1 cellular context compared by ENCODE assay signal in the genomic region with DNA sequence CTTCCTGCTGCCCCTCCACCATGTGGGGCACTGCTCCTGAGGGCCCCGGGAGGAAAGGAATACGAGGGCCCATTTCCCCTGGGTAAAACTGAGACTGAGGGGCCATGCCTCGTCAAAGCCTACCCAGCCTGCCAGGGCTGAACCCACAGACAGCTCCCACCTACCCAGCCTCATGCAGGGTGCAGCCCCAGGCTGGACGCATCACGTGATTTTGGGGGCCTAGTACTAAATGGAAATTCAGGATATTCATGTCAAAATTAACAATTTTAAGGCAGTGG.
TF ChIP-seq lines count a peak whose summit lies in the region.

No MANE protein-coding gene starts in this region.

TF ChIP-seq in K562, 482 proteins besides CTCF, POLR2A, EP300 and RAD21:
- TF ChIP-seq L3MBTL2 (IDR thresholded peaks at IDR 0.05): no peak
- no peak for TF ChIP-seq GATA2 (CRISPR knock-in tag; IDR thresholded peaks at IDR 0.05)
- TF ChIP-seq, protein P1, sequence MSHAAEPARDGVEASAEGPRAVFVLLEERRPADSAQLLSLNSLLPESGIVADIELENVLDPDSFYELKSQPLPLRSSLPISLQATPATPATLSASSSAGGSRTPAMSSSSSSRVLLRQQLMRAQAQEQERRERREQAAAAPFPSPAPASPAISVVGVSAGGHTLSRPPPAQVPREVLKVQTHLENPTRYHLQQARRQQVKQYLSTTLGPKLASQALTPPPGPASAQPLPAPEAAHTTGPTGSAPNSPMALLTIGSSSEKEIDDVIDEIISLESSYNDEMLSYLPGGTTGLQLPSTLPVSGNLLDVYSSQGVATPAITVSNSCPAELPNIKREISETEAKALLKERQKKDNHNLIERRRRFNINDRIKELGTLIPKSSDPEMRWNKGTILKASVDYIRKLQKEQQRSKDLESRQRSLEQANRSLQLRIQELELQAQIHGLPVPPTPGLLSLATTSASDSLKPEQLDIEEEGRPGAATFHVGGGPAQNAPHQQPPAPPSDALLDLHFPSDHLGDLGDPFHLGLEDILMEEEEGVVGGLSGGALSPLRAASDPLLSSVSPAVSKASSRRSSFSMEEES (CRISPR knock-in tag; IDR thresholded peaks at IDR 0.05): peak; percentile 83
- peak; percentile 30; the same call in 1 of the 2 replicates for TF ChIP-seq RAD51 (IDR thresholded peaks at IDR 0.05; ENCODE audit: borderline replicate concordance, low read depth)
